In genomic region chr14:91858536-91859275, GRCh38 we compare ENCODE assay signal across 8 cellular contexts. TPM values are rescaled to one million over a fixed set of nuclear protein-coding genes. Genes with fewer than 3 reads are reported as not detected.
DNase-seq lines count a peak whose midpoint lies in the region; ATAC-seq and TF ChIP-seq lines count a peak whose summit lies in the region.

No MANE protein-coding gene starts in this region.

- DNase-seq in Daoy (ENCODE audit: low read depth) (peak; percentile 74), LHCN-M2 (ENCODE audit: low read depth) (peak; percentile 59), body of pancreas (peak in 2 of 4 donors; percentile 30 to 52), gastrocnemius medialis (peak; percentile 26 to 51), sigmoid colon (no peak), cerebellum (ENCODE audit: low spot score) (no peak), activated gamma-delta T cell treated with Interleukin-2 at 50 U/mL for 16 hours (no peak)

- intact Hi-C loops in body of pancreas (cut with DNase I), result no loop called here
- intact Hi-C loops in gastrocnemius medialis (cut with DNase I; ENCODE audit: low total_unique reads), result no loop called here
- intact Hi-C loops in sigmoid colon (cut with DNase I), result no loop called here

- H3K36me3 ChIP-seq in body of pancreas (replicated peaks in 1 of 2; ENCODE audit: insufficient read depth in 1 of 2, low read depth in 2 of 2) (no peaks in the 10 kb centered on the region), gastrocnemius medialis (no peaks in the 10 kb centered on the region), sigmoid colon (no peaks in the 10 kb centered on the region)

- WGBS in body of pancreas, 2 donors, result 28 to 37% methylated on average over 8 of the region's 8 CpGs
- WGBS in sigmoid colon, 2 donors, result 31 to 50% methylated on average over 8 of the region's 8 CpGs

- no peak overlapping the region for H3K27ac ChIP-seq in body of pancreas
- H3K27ac ChIP-seq in gastrocnemius medialis, result peak overlapping the region in 1 of 4 donors; percentile 11
- H3K27ac ChIP-seq in sigmoid colon, result no peak overlapping the region

- H3K4me1 ChIP-seq in body of pancreas (peaks cover 13% of the 10 kb centered on the region), gastrocnemius medialis (peaks cover 0 to 3% of the 10 kb centered on the region in 2 donors), sigmoid colon (peaks cover 0 to 4% (median under 1%) of the 10 kb centered on the region in 4 donors)

- TF ChIP-seq CTCF in body of pancreas (IDR thresholded peaks at IDR 0.05) (peak in 1 of 7 experiments; percentile 10), gastrocnemius medialis (IDR thresholded peaks at IDR 0.05 in 4 of 5, conservative IDR thresholded peaks at IDR 0.05 in 1 of 5) (no peak), sigmoid colon (IDR thresholded peaks at IDR 0.05) (no peak)

- H3K27me3 ChIP-seq in body of pancreas (no peaks in the 10 kb centered on the region), gastrocnemius medialis (no peaks in the 10 kb centered on the region), sigmoid colon (no peaks in the 10 kb centered on the region)

- H3K9me3 ChIP-seq in body of pancreas (no peaks in the 10 kb centered on the region), gastrocnemius medialis (no peaks in the 10 kb centered on the region), sigmoid colon (no peaks in the 10 kb centered on the region)

- in situ Hi-C loops in gastrocnemius medialis (cut with MboI; ENCODE audit: low sequenced_read_pairs in 4 of 4), result no loop called here

- TF ChIP-seq POLR2A in body of pancreas (IDR thresholded peaks at IDR 0.05), result no peak
- no peak for TF ChIP-seq POLR2A in gastrocnemius medialis (IDR thresholded peaks at IDR 0.05)
- no peak for TF ChIP-seq POLR2A in sigmoid colon (IDR thresholded peaks at IDR 0.05)

- H3K4me3 ChIP-seq in body of pancreas (no peak overlapping the region), gastrocnemius medialis (no peak overlapping the region), sigmoid colon (no peak overlapping the region)

- ATAC-seq in GM19468 (IDR thresholded peaks at IDR 0.05; ENCODE audit: extremely low read depth, unreplicated experiment) (peak; percentile 42), body of pancreas (peak; percentile 76), gastrocnemius medialis (peak; percentile 72 to 73)

- no peak for TF ChIP-seq EP300 in sigmoid colon (IDR thresholded peaks at IDR 0.05)

RNA-seq across cellular contexts. Expression of gene TC2N, which starts 8.6 kb away (rescaled TPM):
- total RNA-seq in Daoy (2014; rRNA removed; shearing (Covaris generic)), result 3.1 and 5.7 TPM in 2 replicates
- total RNA-seq in LHCN-M2 (2014; rRNA removed) (0.19 TPM in 1 of 2 replicates, not detected in the other), body of pancreas (100 to 1,000 TPM; 105 to 168 TPM), gastrocnemius medialis (10 to 100 TPM in 1 of 4 donors, 1 to 10 TPM in 3; 3.2 to 11.9 (median 7.2) TPM), sigmoid colon (10 to 100 TPM; 12.1 to 49.2 (median 36.5) TPM), cerebellum (12.3 TPM)
- polyA plus RNA-seq in LHCN-M2 (2012), result not detected
- polyA plus RNA-seq in sigmoid colon, result 10 to 100 TPM; 24.9 to 41.6 (median 28.2) TPM

Comparison
In these comparisons a context has a peak if more than half of its experiments do, and no peak if none do; other contexts are left out.
1. DNase-seq: peak in Daoy (single experiment), LHCN-M2 (single experiment) and gastrocnemius medialis (2 of 2); none in sigmoid colon (single experiment), cerebellum (single experiment) and activated gamma-delta T cell treated with Interleukin-2 at 50 U/mL for 16 hours (single experiment).
2. Peak in every context shown above with its lines, with median percentiles within 50 percentile points of each other: ATAC-seq.